ENCODE assay signal across 8 cellular contexts in genomic region chr9:21031818-21032203, GRCh38. TPM values are rescaled to one million over a fixed set of nuclear protein-coding genes. Genes with fewer than 3 reads are reported as not detected.
A peak's percentile ranks its signal among the peaks of the same experiment; 100 is the strongest.
DNase-seq lines count a peak whose midpoint lies in the region; ATAC-seq and TF ChIP-seq lines count a peak whose summit lies in the region.

No MANE protein-coding gene starts in this region.

- no peak overlapping the region for H3K9ac ChIP-seq in trophoblast cell (ENCODE audit: low read length)

- in situ Hi-C loops in Panc1 (cut with HindIII; ENCODE audit: low pct_unique_long_range_greater_than_20kb, low sequenced_read_pairs): no loop called here

- BruUV-seq in Panc1 (replicated peaks; lab: Mats Ljungman, UMichigan): no TSS peak

- H3K79me2 ChIP-seq in trophoblast cell (ENCODE audit: control insufficient read depth, insufficient read depth, low read length, poor library complexity): peaks cover 5% of the 10 kb centered on the region

- H4K8ac ChIP-seq in trophoblast cell (ENCODE audit: low read depth, low read length): peak overlapping the region; percentile 85

- peak overlapping the region; percentile 67 for H3K4me2 ChIP-seq in trophoblast cell (ENCODE audit: low read length)

- peaks cover 11% of the 10 kb centered on the region for H3K36me3 Mint-ChIP-seq in CD4-positive, alpha-beta T cell (ENCODE audit: low read depth)

- no peak for ATAC-seq in CD4-positive, alpha-beta T cell (ENCODE audit: poor library complexity)
- no peak for ATAC-seq in Panc1

- CTCF ChIA-PET in CD4-positive, alpha-beta T cell (lab: Charles Lee): interaction anchor here (1.0 kb wide), 1 partner anchor 47 kb away, joined by 3 read pairs; no protein-coding TSS in a partner anchor
- CTCF ChIA-PET in Panc1 (lab: Charles Lee): no interaction called here

- no peak for DNase-seq in CD4-positive, alpha-beta T cell
- DNase-seq in Panc1 (ENCODE audit: low read depth, low spot score) (no peak), fibroblast of mammary gland (ENCODE audit: low read depth) (no peak), trophoblast cell (no peak), superior temporal gyrus (ENCODE audit: extremely low spot score) (no peak), globus pallidus (ENCODE audit: low spot score) (no peak), SHP77 (lab: John Stamatoyannopoulos, UW) (no peak)
- no peak for DNase-seq in activated CD4-positive, alpha-beta T cell treated with anti-CD3 and anti-CD28 coated beads for 4 hours

- H4K12ac ChIP-seq in trophoblast cell (ENCODE audit: low read depth, low read length): peak overlapping the region; percentile 63

- peak overlapping the region; percentile 81 for H2AFZ ChIP-seq in trophoblast cell (ENCODE audit: insufficient read depth, low read length, poor library complexity)

- WGBS in trophoblast cell (ENCODE audit: extremely low coverage, insufficient coverage, insufficient read length): no CpG with 5 or more reads among the region's 19 CpGs

- peaks cover 29% of the 10 kb centered on the region for H3K4me1 Mint-ChIP-seq in CD4-positive, alpha-beta T cell (ENCODE audit: low read depth)

- H4K91ac ChIP-seq in trophoblast cell (ENCODE audit: low read depth, low read length): peak overlapping the region; percentile 77

- no peak overlapping the region for H3K27ac Mint-ChIP-seq in CD4-positive, alpha-beta T cell

- no peak overlapping the region for H3K23ac ChIP-seq in trophoblast cell (ENCODE audit: low read length)

- H3K79me1 ChIP-seq in trophoblast cell (ENCODE audit: low read length): peaks cover 8% of the 10 kb centered on the region

- peak overlapping the region; percentile 8 for H2BK120ac ChIP-seq in trophoblast cell (ENCODE audit: insufficient read depth, low read length, poor library complexity)

- H3K4ac ChIP-seq in trophoblast cell (ENCODE audit: low read depth, low read length): peak overlapping the region; percentile 37

- H3K27me3 Mint-ChIP-seq in CD4-positive, alpha-beta T cell: no peaks in the 10 kb centered on the region

- no peak overlapping the region for H2BK5ac ChIP-seq in trophoblast cell (ENCODE audit: low read depth, low read length, poor library complexity)

- H3K14ac ChIP-seq in trophoblast cell (ENCODE audit: low read length): peak overlapping the region; percentile 55

- TF ChIP-seq CTCF in CD4-positive, alpha-beta T cell (IDR thresholded peaks at IDR 0.05): no peak
- no peak for TF ChIP-seq CTCF in Panc1 (IDR thresholded peaks at IDR 0.05)
- no peak for TF ChIP-seq CTCF in fibroblast of mammary gland (conservative IDR thresholded peaks at IDR 0.05; ENCODE audit: control insufficient read depth, insufficient read depth, low read depth, low read length)

- H3K4me1 ChIP-seq in Panc1 (ENCODE audit: control insufficient read depth, insufficient read depth, low read length) (no peaks in the 10 kb centered on the region), trophoblast cell (ENCODE audit: control insufficient read depth in 1 of 2, insufficient read depth in 2 of 2, low read length in 2 of 2) (peaks cover 3 to 12% of the 10 kb centered on the region in 2 experiments)

- no peak overlapping the region for H2AK5ac ChIP-seq in trophoblast cell (ENCODE audit: low read length)

- H3K4me3 ChIP-seq in Panc1 (ENCODE audit: low read depth in 2 of 2, low read length in 2 of 2) (peak overlapping the region; percentile 6 to 18; a peak in 2 of 4 replicates), fibroblast of mammary gland (ENCODE audit: control insufficient read depth, low read depth, low read length) (peak overlapping the region; percentile 69), trophoblast cell (ENCODE audit: low read depth, low read length) (peak overlapping the region; percentile 67)

- no peaks in the 10 kb centered on the region for H3K9me3 ChIP-seq in CD4-positive, alpha-beta T cell (ENCODE audit: control insufficient read depth, low read length)
- H3K9me3 ChIP-seq in Panc1 (ENCODE audit: control insufficient read depth, insufficient read depth, low read depth, low read length): no peaks in the 10 kb centered on the region
- H3K9me3 ChIP-seq in trophoblast cell (ENCODE audit: insufficient read depth, low read depth, low read length): no peaks in the 10 kb centered on the region

- H3K18ac ChIP-seq in trophoblast cell (ENCODE audit: low read length): peak overlapping the region; percentile 46

- peak overlapping the region; percentile 52 for H2BK12ac ChIP-seq in trophoblast cell (ENCODE audit: low read length)

- no peaks in the 10 kb centered on the region for H3K9me3 Mint-ChIP-seq in CD4-positive, alpha-beta T cell

- H3K4me3 Mint-ChIP-seq in CD4-positive, alpha-beta T cell: peak overlapping the region; percentile 83

- H3K27ac ChIP-seq in CD4-positive, alpha-beta T cell (ENCODE audit: low read depth, low read length): peak overlapping the region; percentile 66
- no peak overlapping the region for H3K27ac ChIP-seq in Panc1 (ENCODE audit: low read length)
- H3K27ac ChIP-seq in trophoblast cell (ENCODE audit: low read depth, low read length): no peak overlapping the region

- H3K36me3 ChIP-seq in Panc1 (ENCODE audit: control insufficient read depth, insufficient read depth, low read length) (no peaks in the 10 kb centered on the region), trophoblast cell (ENCODE audit: control insufficient read depth in 1 of 2, insufficient read depth in 2 of 2, low read length in 2 of 2) (no peaks in the 10 kb centered on the region)

- POLR2A ChIA-PET in CD4-positive, alpha-beta T cell (lab: Charles Lee): interaction anchor here (1.0 to 2.3 kb wide), 9 partner anchors 8 to 410 kb away, joined by 3 to 18 read pairs (median 6); partner anchors contain the start of genes FOCAD and MLLT3
- POLR2A ChIA-PET in Panc1 (lab: Charles Lee): interaction anchor here (0.6 kb wide), 1 partner anchor 289 kb away, joined by 7 read pairs; no protein-coding TSS in a partner anchor

- no peaks in the 10 kb centered on the region for H3K27me3 ChIP-seq in CD4-positive, alpha-beta T cell (ENCODE audit: control insufficient read depth, insufficient read depth, low read length)
- H3K27me3 ChIP-seq in Panc1 (ENCODE audit: control insufficient read depth, insufficient read depth, low read length): no peaks in the 10 kb centered on the region
- no peaks in the 10 kb centered on the region for H3K27me3 ChIP-seq in trophoblast cell (ENCODE audit: insufficient read depth, low read length)

- intact Hi-C loops in CD4-positive, alpha-beta T cell (cut with DNase I, micrococcal nuclease): loop anchor here in 1 of 2 experiments (1.0 to 5.0 kb wide), 2 partner anchors 30 to 65 kb away; no protein-coding TSS in a partner anchor
- intact Hi-C loops in Panc1 (cut with micrococcal nuclease; ENCODE audit: unreplicated experiment): no loop called here

RNA-seq across cellular contexts. Expression of gene HACD4, which starts 0.4 kb away (rescaled TPM):
- total RNA-seq in CD4-positive, alpha-beta T cell: 1 to 10 TPM; 5.9 to 6.5 TPM
- 0.13 TPM for total RNA-seq in Panc1 (2021; ENCODE audit: unreplicated experiment)
- 0.04 TPM for polyA plus RNA-seq in Panc1 (2012; ENCODE audit: insufficient read length)
- 2.1 and 2.2 TPM in 2 replicates for polyA plus RNA-seq in trophoblast cell (2013)

RNA-seq across cellular contexts. Expression of gene IFNB1, which starts 45.9 kb away (rescaled TPM):
- not detected for total RNA-seq in CD4-positive, alpha-beta T cell
- total RNA-seq in Panc1 (2021; ENCODE audit: unreplicated experiment): not detected
- polyA plus RNA-seq in Panc1 (2012; ENCODE audit: insufficient read length): not detected
- polyA plus RNA-seq in trophoblast cell (2013): not detected in 2 replicates

Comparison
In these comparisons a context has a peak if more than half of its experiments do, and no peak if none do; other contexts are left out.
1. H3K4me3 ChIP-seq: peak in every context shown above with its lines; median percentile 69 in fibroblast of mammary gland; 67 in trophoblast cell; 12 in Panc1.